ENCODE assay signal across 1 cellular context in the genomic region with DNA sequence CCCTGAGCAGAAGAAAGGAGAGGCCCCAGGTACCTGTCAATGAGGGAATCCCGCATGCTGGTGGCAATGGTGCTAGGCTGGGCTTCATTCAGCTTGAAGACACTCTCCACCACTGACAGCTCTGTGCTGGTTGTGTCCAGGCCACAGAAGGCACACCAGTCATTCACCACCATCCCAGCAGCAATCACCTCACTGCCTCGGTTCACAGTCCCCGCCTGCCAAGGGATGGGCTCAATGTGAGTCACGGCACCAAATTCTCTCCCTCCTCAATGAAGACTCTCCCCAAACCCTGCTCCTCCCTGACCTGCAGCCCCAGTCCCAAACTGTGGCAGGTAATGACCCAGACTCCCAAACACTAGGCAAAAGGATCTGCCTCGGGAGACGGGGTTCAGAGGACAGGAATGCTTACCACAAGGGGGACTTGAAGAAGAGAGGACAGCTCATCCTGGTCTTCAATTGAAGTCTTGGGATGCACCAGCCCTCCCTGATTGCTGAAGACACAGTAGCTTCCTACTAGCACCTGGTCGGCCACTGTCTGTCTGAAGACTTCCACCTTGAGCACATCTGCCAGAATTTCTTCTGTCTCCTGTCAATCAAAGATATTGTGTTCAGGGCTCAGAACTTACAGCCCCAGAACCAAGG.
TF ChIP-seq lines count a peak whose summit lies in the region.

No MANE protein-coding gene starts in this region.

TF ChIP-seq in HCT116, 20 proteins besides CTCF, POLR2A, EP300 and RAD21:
- TF ChIP-seq, protein P1, sequence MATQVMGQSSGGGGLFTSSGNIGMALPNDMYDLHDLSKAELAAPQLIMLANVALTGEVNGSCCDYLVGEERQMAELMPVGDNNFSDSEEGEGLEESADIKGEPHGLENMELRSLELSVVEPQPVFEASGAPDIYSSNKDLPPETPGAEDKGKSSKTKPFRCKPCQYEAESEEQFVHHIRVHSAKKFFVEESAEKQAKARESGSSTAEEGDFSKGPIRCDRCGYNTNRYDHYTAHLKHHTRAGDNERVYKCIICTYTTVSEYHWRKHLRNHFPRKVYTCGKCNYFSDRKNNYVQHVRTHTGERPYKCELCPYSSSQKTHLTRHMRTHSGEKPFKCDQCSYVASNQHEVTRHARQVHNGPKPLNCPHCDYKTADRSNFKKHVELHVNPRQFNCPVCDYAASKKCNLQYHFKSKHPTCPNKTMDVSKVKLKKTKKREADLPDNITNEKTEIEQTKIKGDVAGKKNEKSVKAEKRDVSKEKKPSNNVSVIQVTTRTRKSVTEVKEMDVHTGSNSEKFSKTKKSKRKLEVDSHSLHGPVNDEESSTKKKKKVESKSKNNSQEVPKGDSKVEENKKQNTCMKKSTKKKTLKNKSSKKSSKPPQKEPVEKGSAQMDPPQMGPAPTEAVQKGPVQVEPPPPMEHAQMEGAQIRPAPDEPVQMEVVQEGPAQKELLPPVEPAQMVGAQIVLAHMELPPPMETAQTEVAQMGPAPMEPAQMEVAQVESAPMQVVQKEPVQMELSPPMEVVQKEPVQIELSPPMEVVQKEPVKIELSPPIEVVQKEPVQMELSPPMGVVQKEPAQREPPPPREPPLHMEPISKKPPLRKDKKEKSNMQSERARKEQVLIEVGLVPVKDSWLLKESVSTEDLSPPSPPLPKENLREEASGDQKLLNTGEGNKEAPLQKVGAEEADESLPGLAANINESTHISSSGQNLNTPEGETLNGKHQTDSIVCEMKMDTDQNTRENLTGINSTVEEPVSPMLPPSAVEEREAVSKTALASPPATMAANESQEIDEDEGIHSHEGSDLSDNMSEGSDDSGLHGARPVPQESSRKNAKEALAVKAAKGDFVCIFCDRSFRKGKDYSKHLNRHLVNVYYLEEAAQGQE (IDR thresholded peaks at IDR 0.05; ENCODE audit: low read depth), result no peak
- no peak for TF ChIP-seq CBX3 (IDR thresholded peaks at IDR 0.05; ENCODE audit: low read depth)
- TF ChIP-seq CEBPB (IDR thresholded peaks at IDR 0.05; ENCODE audit: low read depth), result no peak
- TF ChIP-seq, protein P2, sequence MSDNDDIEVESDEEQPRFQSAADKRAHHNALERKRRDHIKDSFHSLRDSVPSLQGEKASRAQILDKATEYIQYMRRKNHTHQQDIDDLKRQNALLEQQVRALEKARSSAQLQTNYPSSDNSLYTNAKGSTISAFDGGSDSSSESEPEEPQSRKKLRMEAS (IDR thresholded peaks at IDR 0.05), result no peak
- no peak for TF ChIP-seq SRF (IDR thresholded peaks at IDR 0.05; ENCODE audit: low read depth)
- TF ChIP-seq, protein P3, sequence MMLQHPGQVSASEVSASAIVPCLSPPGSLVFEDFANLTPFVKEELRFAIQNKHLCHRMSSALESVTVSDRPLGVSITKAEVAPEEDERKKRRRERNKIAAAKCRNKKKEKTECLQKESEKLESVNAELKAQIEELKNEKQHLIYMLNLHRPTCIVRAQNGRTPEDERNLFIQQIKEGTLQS (IDR thresholded peaks at IDR 0.05), result no peak
- TF ChIP-seq YY1 (IDR thresholded peaks at IDR 0.05; ENCODE audit: extremely low read depth, insufficient replicate concordance, low read depth, low read length), result no peak
- TF ChIP-seq SIN3A (IDR thresholded peaks at IDR 0.05; ENCODE audit: low read depth), result no peak
- TF ChIP-seq, protein P4, sequence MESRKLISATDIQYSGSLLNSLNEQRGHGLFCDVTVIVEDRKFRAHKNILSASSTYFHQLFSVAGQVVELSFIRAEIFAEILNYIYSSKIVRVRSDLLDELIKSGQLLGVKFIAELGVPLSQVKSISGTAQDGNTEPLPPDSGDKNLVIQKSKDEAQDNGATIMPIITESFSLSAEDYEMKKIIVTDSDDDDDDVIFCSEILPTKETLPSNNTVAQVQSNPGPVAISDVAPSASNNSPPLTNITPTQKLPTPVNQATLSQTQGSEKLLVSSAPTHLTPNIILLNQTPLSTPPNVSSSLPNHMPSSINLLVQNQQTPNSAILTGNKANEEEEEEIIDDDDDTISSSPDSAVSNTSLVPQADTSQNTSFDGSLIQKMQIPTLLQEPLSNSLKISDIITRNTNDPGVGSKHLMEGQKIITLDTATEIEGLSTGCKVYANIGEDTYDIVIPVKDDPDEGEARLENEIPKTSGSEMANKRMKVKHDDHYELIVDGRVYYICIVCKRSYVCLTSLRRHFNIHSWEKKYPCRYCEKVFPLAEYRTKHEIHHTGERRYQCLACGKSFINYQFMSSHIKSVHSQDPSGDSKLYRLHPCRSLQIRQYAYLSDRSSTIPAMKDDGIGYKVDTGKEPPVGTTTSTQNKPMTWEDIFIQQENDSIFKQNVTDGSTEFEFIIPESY (IDR thresholded peaks at IDR 0.05; ENCODE audit: extremely low read depth, insufficient replicate concordance, low read length), result no peak
- no peak for TF ChIP-seq EGR1 (IDR thresholded peaks at IDR 0.05; ENCODE audit: low read depth)
- TF ChIP-seq JUND (IDR thresholded peaks at IDR 0.05), result no peak
- TF ChIP-seq POLR2AphosphoS5 (IDR thresholded peaks at IDR 0.05; ENCODE audit: low read depth, low read length), result no peak
- no peak for TF ChIP-seq SP1 (IDR thresholded peaks at IDR 0.05; ENCODE audit: low read depth)
- no peak for TF ChIP-seq ELF1 (IDR thresholded peaks at IDR 0.05; ENCODE audit: borderline replicate concordance, low read depth)
- TF ChIP-seq EZH2 (IDR thresholded peaks at IDR 0.05), result no peak
- TF ChIP-seq TCF7L2 (IDR thresholded peaks at IDR 0.05; ENCODE audit: borderline replicate concordance, extremely low read depth, insufficient read depth, insufficient read length), result no peak
TF ChIP-seq in HCT116: peak in this region for 0.
